Comparison of ENCODE assay signal across 2 cellular contexts in genomic region chr13:96089139-96089538, GRCh38.
TF ChIP-seq lines count a peak whose summit lies in the region.

No MANE protein-coding gene starts in this region.

TF ChIP-seq in H1, 55 proteins besides CTCF, POLR2A, EP300 and RAD21:
- TF ChIP-seq CHD7 (IDR thresholded peaks at IDR 0.05; ENCODE audit: insufficient replicate concordance, low read length) (no peak), CREB1 (IDR thresholded peaks at IDR 0.05) (no peak), NANOG (IDR thresholded peaks at IDR 0.05; ENCODE audit: insufficient read depth, low read depth, low read length, poor library complexity, severe bottlenecking) (no peak), JUN (IDR thresholded peaks at IDR 0.05; ENCODE audit: low read depth, low read length) (no peak)

TF ChIP-seq in neural cell, 6 proteins besides CTCF, POLR2A, EP300 and RAD21:
- TF ChIP-seq MXI1 (conservative IDR thresholded peaks at IDR 0.05; ENCODE audit: poor library complexity, severe bottlenecking) = no peak
- no peak for TF ChIP-seq POLR2AphosphoS5 (IDR thresholded peaks at IDR 0.05)
- no peak for TF ChIP-seq EZH2 (IDR thresholded peaks at IDR 0.05; ENCODE audit: borderline replicate concordance, insufficient read depth, low read length, poor library complexity, severe bottlenecking)
- TF ChIP-seq TAF1 (IDR thresholded peaks at IDR 0.05; ENCODE audit: low read depth) = no peak
- TF ChIP-seq REST (IDR thresholded peaks at IDR 0.05; ENCODE audit: borderline replicate concordance) = no peak
